Comparison of ENCODE assay signal across 6 cellular contexts in the genomic region with DNA sequence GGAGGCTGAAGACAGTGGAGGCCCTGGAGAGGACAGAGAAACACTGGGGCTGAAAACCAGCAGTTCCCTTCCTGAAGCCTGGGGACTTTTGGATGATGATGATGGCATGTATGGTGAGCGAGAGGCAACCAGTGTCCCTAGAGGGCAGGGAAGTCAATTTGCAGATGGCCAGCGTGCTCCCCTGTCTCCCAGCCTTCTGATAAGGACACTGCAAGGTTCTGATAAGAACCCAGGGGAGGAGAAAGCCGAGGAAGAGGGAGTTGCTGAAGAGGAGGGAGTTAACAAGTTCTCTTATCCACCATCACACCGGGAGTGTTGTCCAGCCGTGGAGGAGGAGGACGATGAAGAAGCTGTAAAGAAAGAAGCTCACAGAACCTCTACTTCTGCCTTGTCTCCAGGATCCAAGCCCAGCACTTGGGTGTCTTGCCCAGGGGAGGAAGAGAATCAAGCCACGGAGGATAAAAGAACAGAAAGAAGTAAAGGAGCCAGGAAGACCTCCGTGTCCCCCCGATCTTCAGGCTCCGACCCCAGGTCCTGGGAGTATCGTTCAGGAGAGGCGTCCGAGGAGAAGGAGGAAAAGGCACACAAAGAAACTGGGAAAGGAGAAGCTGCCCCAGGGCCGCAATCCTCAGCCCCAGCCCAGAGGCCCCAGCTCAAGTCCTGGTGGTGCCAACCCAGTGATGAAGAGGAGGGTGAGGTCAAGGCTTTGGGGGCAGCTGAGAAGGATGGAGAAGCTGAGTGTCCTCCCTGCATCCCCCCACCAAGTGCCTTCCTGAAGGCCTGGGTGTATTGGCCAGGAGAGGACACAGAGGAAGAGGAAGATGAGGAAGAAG. TPM values are rescaled to one million over a fixed set of nuclear protein-coding genes. Genes with fewer than 3 reads are reported as not detected.
DNase-seq lines count a peak whose midpoint lies in the region; ATAC-seq, FAIRE-seq and TF ChIP-seq lines count a peak whose summit lies in the region.

No MANE protein-coding gene starts in this region.

- no peak for FAIRE-seq in A549 (lab: Jason Lieb, UNC)

- H3K36me3 ChIP-seq in testis (ENCODE audit: low read depth, missing control alignments): no peaks in the 10 kb centered on the region

- peaks cover 32% of the 10 kb centered on the region for H3K4me1 ChIP-seq in A549
- peaks cover 27% of the 10 kb centered on the region for H3K4me1 ChIP-seq in testis

- CTCF ChIA-PET in A549 (lab: Yijun Ruan, JAX): interaction anchor here (0.6 to 13.7 kb wide), 15 partner anchors 9 to 120 kb away, joined by 3 to 121 read pairs (median 4); a partner anchor contains a TSS

- TF ChIP-seq RAD21 in A549 (conservative IDR thresholded peaks at IDR 0.05 in 1 of 2, IDR thresholded peaks at IDR 0.05 in 1 of 2): no peak

- no peak for TF ChIP-seq POLR2A in A549 (IDR thresholded peaks at IDR 0.05; ENCODE audit: low read length)
- no peak for TF ChIP-seq POLR2A in testis (IDR thresholded peaks at IDR 0.05)

- WGBS in A549 (ENCODE audit: missing lambda C conversion rate): 44% methylated on average over 14 of the region's 14 CpGs
- WGBS in testis, 2 donors: 33 to 52% methylated on average over 14 of the region's 14 CpGs

- DNase-seq in A549 (ENCODE audit: low read depth in 1 of 2, low spot score in 1 of 2): peak in 1 of 2 experiments; percentile 51
- peak; percentile 37 for DNase-seq in RKO (ENCODE audit: low spot score)
- peak; percentile 31 for DNase-seq in germinal center (ENCODE audit: low spot score)
- peak; percentile 72 for DNase-seq in testis
- DNase-seq in NCI-H1092 (lab: John Stamatoyannopoulos, UW): no peak

- no peaks in the 10 kb centered on the region for H3K27me3 ChIP-seq in testis

- no peak for TF ChIP-seq CTCF in A549 (IDR thresholded peaks at IDR 0.05)
- no peak for TF ChIP-seq CTCF in testis (IDR thresholded peaks at IDR 0.05)

- intact Hi-C loops in testis (cut with DNase I; ENCODE audit: low total_unique reads): no loop called here

- peak overlapping the region; percentile 88 for H3K4me2 ChIP-seq in A549

- POLR2A ChIA-PET in A549 (lab: Yijun Ruan, JAX): interaction anchor here (0.5 to 8.9 kb wide), 8 partner anchors 27 to 120 kb away, joined by 3 to 175 read pairs (median 6); a partner anchor contains a TSS

- ATAC-seq in A549: no peak
- no peak for ATAC-seq in HG03469 (IDR thresholded peaks at IDR 0.05; ENCODE audit: unreplicated experiment)

- TF ChIP-seq EP300 in A549 (IDR thresholded peaks at IDR 0.05): no peak

- no peaks in the 10 kb centered on the region for H3K9me3 ChIP-seq in A549
- no peaks in the 10 kb centered on the region for H3K9me3 ChIP-seq in testis

- H3K4me3 ChIP-seq in A549: peak overlapping the region; percentile 92
- H3K4me3 ChIP-seq in testis: peak overlapping the region; percentile 98 to 100

- H3K27ac ChIP-seq in A549: peak overlapping the region; percentile 95 to 97
- H3K27ac ChIP-seq in testis: peak overlapping the region; percentile 100

TF ChIP-seq in A549, 52 proteins besides CTCF, POLR2A, EP300 and RAD21:
- TF ChIP-seq FOSL2 (IDR thresholded peaks at IDR 0.05) (0 out of 2 replicates have a peak, but pooled peaks have one; percentile 5), FOSL2 (CRISPR knock-in tag; IDR thresholded peaks at IDR 0.05) (no peak), KDM5A (IDR thresholded peaks at IDR 0.05) (no peak), JUNB (IDR thresholded peaks at IDR 0.05) (no peak), JUN (IDR thresholded peaks at IDR 0.05) (0 out of 5 replicates have a peak, but pooled peaks of 1 of the 2 experiments have one; percentile 6), KDM1A (IDR thresholded peaks at IDR 0.05; ENCODE audit: low read depth) (no peak), RARB (CRISPR knock-in tag; IDR thresholded peaks at IDR 0.05) (no peak), CBX8 (IDR thresholded peaks at IDR 0.05) (no peak), TP53 (CRISPR knock-in tag; IDR thresholded peaks at IDR 0.05) (no peak), HOXA7 (CRISPR knock-in tag; IDR thresholded peaks at IDR 0.05) (no peak)
- TF ChIP-seq, protein P1, sequence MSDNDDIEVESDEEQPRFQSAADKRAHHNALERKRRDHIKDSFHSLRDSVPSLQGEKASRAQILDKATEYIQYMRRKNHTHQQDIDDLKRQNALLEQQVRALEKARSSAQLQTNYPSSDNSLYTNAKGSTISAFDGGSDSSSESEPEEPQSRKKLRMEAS (IDR thresholded peaks at IDR 0.05): no peak; the same call in 1 of the 2 replicates
- TF ChIP-seq, protein P2, sequence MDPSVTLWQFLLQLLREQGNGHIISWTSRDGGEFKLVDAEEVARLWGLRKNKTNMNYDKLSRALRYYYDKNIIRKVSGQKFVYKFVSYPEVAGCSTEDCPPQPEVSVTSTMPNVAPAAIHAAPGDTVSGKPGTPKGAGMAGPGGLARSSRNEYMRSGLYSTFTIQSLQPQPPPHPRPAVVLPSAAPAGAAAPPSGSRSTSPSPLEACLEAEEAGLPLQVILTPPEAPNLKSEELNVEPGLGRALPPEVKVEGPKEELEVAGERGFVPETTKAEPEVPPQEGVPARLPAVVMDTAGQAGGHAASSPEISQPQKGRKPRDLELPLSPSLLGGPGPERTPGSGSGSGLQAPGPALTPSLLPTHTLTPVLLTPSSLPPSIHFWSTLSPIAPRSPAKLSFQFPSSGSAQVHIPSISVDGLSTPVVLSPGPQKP (IDR thresholded peaks at IDR 0.05; ENCODE audit: low read depth, low read length): no peak

RNA-seq across cellular contexts. Expression of a gene that starts 1.5 kb away (rescaled TPM):
- 49.0 and 74.2 TPM in 2 replicates for polyA plus RNA-seq in A549 (2011; rRNA removed)
- polyA plus RNA-seq in A549 (2012; cell fraction: cytosol; rRNA removed): 109 and 112 TPM in 2 replicates
- 162 and 179 TPM in 2 replicates for polyA plus RNA-seq in A549 (2012; cell fraction: nucleus; rRNA removed)
- 28.1 to 29.7 TPM (median 29.2 TPM) in 3 replicates for polyA plus RNA-seq in A549 (2017; fragmentation: RNase III; extraction: RNeasy Plus Mini Kit Qiagen cat#74134 plus additional on column Dnase treatment)
- 34.8 and 43.6 TPM in 2 replicates for polyA minus RNA-seq in A549 (2011; rRNA and poly(A)+ RNA removed)
- 10 to 100 TPM; 37.2 to 40.9 TPM for total RNA-seq in testis
- polyA plus RNA-seq in testis (ENCODE audit: insufficient read depth, low read depth, low replicate concordance): 48.3 TPM

RNA-seq across cellular contexts. Expression of a gene that starts 5.3 kb away (rescaled TPM):
- 0.34 and 0.42 TPM in 2 replicates for polyA plus RNA-seq in A549 (2011; rRNA removed)
- 0.36 and 0.52 TPM in 2 replicates for polyA plus RNA-seq in A549 (2012; cell fraction: cytosol; rRNA removed)
- polyA plus RNA-seq in A549 (2012; cell fraction: nucleus; rRNA removed): 0.97 TPM in 2 replicates
- 0.46 to 0.78 TPM (median 0.47 TPM) in 3 replicates for polyA plus RNA-seq in A549 (2017; fragmentation: RNase III; extraction: RNeasy Plus Mini Kit Qiagen cat#74134 plus additional on column Dnase treatment)
- polyA minus RNA-seq in A549 (2011; rRNA and poly(A)+ RNA removed): 0.39 TPM in 1 of 2 replicates, not detected in the other
- total RNA-seq in testis: 10 to 100 TPM; 12.8 to 22.3 TPM
- 19.9 TPM for polyA plus RNA-seq in testis (ENCODE audit: insufficient read depth, low read depth, low replicate concordance)

RNA-seq across cellular contexts. Expression of a gene that starts 24.9 kb away (rescaled TPM):
- not detected in 2 replicates for polyA plus RNA-seq in A549 (2011; rRNA removed)
- polyA plus RNA-seq in A549 (2012; cell fraction: cytosol; rRNA removed): 0.09 TPM in 1 of 2 replicates, not detected in the other
- polyA plus RNA-seq in A549 (2012; cell fraction: nucleus; rRNA removed): 0.04 and 0.20 TPM in 2 replicates
- not detected in 3 replicates for polyA plus RNA-seq in A549 (2017; fragmentation: RNase III; extraction: RNeasy Plus Mini Kit Qiagen cat#74134 plus additional on column Dnase treatment)
- not detected in 2 replicates for polyA minus RNA-seq in A549 (2011; rRNA and poly(A)+ RNA removed)
- 10 to 100 TPM; 24.5 to 55.2 TPM for total RNA-seq in testis
- polyA plus RNA-seq in testis (ENCODE audit: insufficient read depth, low read depth, low replicate concordance): 72.6 TPM

RNA-seq across cellular contexts. Expression of a gene that starts 26.4 kb away (rescaled TPM):
- polyA plus RNA-seq in A549 (2011; rRNA removed) (58.5 and 79.5 TPM in 2 replicates), A549 (2017; fragmentation: RNase III; extraction: RNeasy Plus Mini Kit Qiagen cat#74134 plus additional on column Dnase treatment) (154 to 182 TPM (median 174 TPM) in 3 replicates), testis (ENCODE audit: insufficient read depth, low read depth, low replicate concordance) (136 TPM)
- polyA plus RNA-seq in A549 (2012; cell fraction: cytosol; rRNA removed): 163 and 192 TPM in 2 replicates
- 342 and 441 TPM in 2 replicates for polyA plus RNA-seq in A549 (2012; cell fraction: nucleus; rRNA removed)
- 55.6 and 64.0 TPM in 2 replicates for polyA minus RNA-seq in A549 (2011; rRNA and poly(A)+ RNA removed)
- 100 to 1,000 TPM; 139 to 208 TPM for total RNA-seq in testis

RNA-seq across cellular contexts. Expression of a gene that starts 37.4 kb away (rescaled TPM):
- polyA plus RNA-seq in A549 (2011; rRNA removed): 8.1 and 11.1 TPM in 2 replicates
- 13.6 and 15.8 TPM in 2 replicates for polyA plus RNA-seq in A549 (2012; cell fraction: cytosol; rRNA removed)
- polyA plus RNA-seq in A549 (2012; cell fraction: nucleus; rRNA removed): 19.8 and 22.5 TPM in 2 replicates
- polyA plus RNA-seq in A549 (2017; fragmentation: RNase III; extraction: RNeasy Plus Mini Kit Qiagen cat#74134 plus additional on column Dnase treatment): 10.6 to 20.9 TPM (median 19.5 TPM) in 3 replicates
- 5.8 TPM in 2 replicates for polyA minus RNA-seq in A549 (2011; rRNA and poly(A)+ RNA removed)
- 10 to 100 TPM in 1 of 2 donors, 1 to 10 TPM in 1; 5.6 to 11.9 TPM for total RNA-seq in testis
- polyA plus RNA-seq in testis (ENCODE audit: insufficient read depth, low read depth, low replicate concordance): 8.8 TPM

Comparison
In these comparisons a context has a peak if more than half of its experiments do, and no peak if none do; other contexts are left out.
1. RNA of a gene that starts 5.3 kb away (polyA plus RNA-seq): 19.9 TPM in testis (single experiment); 0.34 to 0.97 TPM in A549; every median in the first group is over 10 times any median in the second.
2. RNA of a gene that starts 24.9 kb away (polyA plus RNA-seq): 72.6 TPM in testis (single experiment); 0.04 to 0.20 TPM in A549; every median in the first group is over 10 times any median in the second.